ENCODE assay signal across 21 cellular contexts in the genomic region with DNA sequence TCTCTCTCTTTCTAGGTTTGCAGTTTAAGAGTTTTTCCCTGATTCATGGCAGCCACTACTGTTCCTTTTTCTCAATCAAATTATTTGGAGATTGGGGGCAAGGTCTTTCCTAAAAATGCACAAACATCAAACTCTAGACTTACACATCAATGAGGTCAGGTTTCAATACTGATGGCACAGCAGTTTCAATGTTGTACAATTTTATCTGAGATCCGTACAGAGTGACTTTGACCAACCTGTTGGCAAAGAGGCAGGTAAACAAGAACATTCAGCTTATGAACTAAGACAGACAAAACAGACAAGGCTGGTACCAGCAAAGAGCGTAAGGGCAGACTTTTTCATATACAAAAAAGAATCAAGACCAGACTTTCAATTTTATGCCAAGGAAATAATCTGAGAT. TPM values are rescaled to one million over a fixed set of nuclear protein-coding genes. Genes with fewer than 3 reads are reported as not detected.
A peak's percentile ranks its signal among the peaks of the same experiment; 100 is the strongest.
DNase-seq lines count a peak whose midpoint lies in the region; ATAC-seq lines count a peak whose summit lies in the region.
"Had no signal": no experiment of that assay in that cellular context is flagged by ENCODE, and none has a peak within 500 bp of the region (broad histone marks: within the 10 kb centered on the region; RNA-seq: fewer than 3 reads in every experiment).

No MANE protein-coding gene starts in this region.

- H3K27me3 Mint-ChIP-seq in activated T-cell treated with anti-CD3 and anti-CD28 coated beads, Interleukin-2, amount 50 U/mL, for 24 hours: no peaks in the 10 kb centered on the region
- no peaks in the 10 kb centered on the region for H3K27me3 Mint-ChIP-seq in CD8-positive, alpha-beta memory T cell
- no peaks in the 10 kb centered on the region for H3K27me3 Mint-ChIP-seq in effector memory CD8-positive, alpha-beta T cell

- H3K36me3 ChIP-seq in CD8-positive, alpha-beta memory T cell (ENCODE audit: insufficient read depth, low read length): peaks cover 76% of the 10 kb centered on the region

- H3K4me1 Mint-ChIP-seq in activated T-cell treated with anti-CD3 and anti-CD28 coated beads, Interleukin-2, amount 50 U/mL, for 24 hours (ENCODE audit: low read depth): no peaks in the 10 kb centered on the region
- H3K4me1 Mint-ChIP-seq in CD8-positive, alpha-beta memory T cell: peaks cover under 1 to 3% (median under 1%) of the 10 kb centered on the region in 3 donors
- peaks cover under 1 to 1% of the 10 kb centered on the region in 2 donors for H3K4me1 Mint-ChIP-seq in effector memory CD8-positive, alpha-beta T cell (ENCODE audit: low read depth in 2 of 2)
- H3K4me1 Mint-ChIP-seq in stimulated activated effector memory CD8-positive, alpha-beta T cell treated with anti-CD3 and anti-CD28 coated beads, Interleukin-12 subunit alpha, Interleukin-12 subunit beta, amount 100 ng/mL, for 72 hours: peaks cover 3% of the 10 kb centered on the region
- H3K4me1 Mint-ChIP-seq: CD14-positive monocyte had no signal

- no peak overlapping the region for H3K4me3 Mint-ChIP-seq in activated T-cell treated with anti-CD3 and anti-CD28 coated beads, Interleukin-2, amount 50 U/mL, for 24 hours
- no peak overlapping the region for H3K4me3 Mint-ChIP-seq in CD8-positive, alpha-beta memory T cell
- H3K4me3 Mint-ChIP-seq in effector memory CD8-positive, alpha-beta T cell: no peak overlapping the region
- H3K4me3 Mint-ChIP-seq in stimulated activated effector memory CD8-positive, alpha-beta T cell treated with anti-CD3 and anti-CD28 coated beads, Interleukin-12 subunit alpha, Interleukin-12 subunit beta, amount 100 ng/mL, for 72 hours: no peak overlapping the region
- H3K4me3 Mint-ChIP-seq: CD14-positive monocyte had no signal

- POLR2A ChIA-PET in CD8-positive, alpha-beta memory T cell (lab: Charles Lee): no interaction called here

- CTCF ChIA-PET in CD8-positive, alpha-beta memory T cell (lab: Charles Lee): no interaction called here

- DNase-seq in activated T-cell treated with anti-CD3 and anti-CD28 coated beads, Interleukin-2, amount 50 U/mL, for 24 hours: no peak
- DNase-seq in activated T-cell treated with anti-CD3 and anti-CD28 coated beads, Interleukin-2, amount 50 U/mL, for 48 hours: no peak
- DNase-seq in CD8-positive, alpha-beta memory T cell: no peak
- DNase-seq in effector memory CD8-positive, alpha-beta T cell: no peak
- no peak for DNase-seq in stimulated activated effector memory CD8-positive, alpha-beta T cell treated with anti-CD3 and anti-CD28 coated beads, Interleukin-12 subunit alpha, Interleukin-12 subunit beta, amount 100 ng/mL, for 72 hours (ENCODE audit: low spot score in 2 of 2)
- DNase-seq in NCI-H146 treated with DMSO at 0.1 percent for 48 hours (lab: John Stamatoyannopoulos, UW; ENCODE audit: unreplicated experiment) (no peak), iPS-NIHi11 (ENCODE audit: low spot score) (no peak)
- DNase-seq: DMS79 treated with DMSO at 0.1 percent for 48 hours; GDM1; GM23248; MV-4-11; NCI-H1436; NCI-H226; NCI-H526; NK-92 treated with Interleukin-12 subunit alpha and Interleukin-12 subunit beta, amount 100 ng/mL, for 24 hours; OCI-M1 had no signal

- no peak for ATAC-seq in effector memory CD8-positive, alpha-beta T cell (replicated peaks)
- no peak for ATAC-seq in stimulated activated effector memory CD8-positive, alpha-beta T cell treated with anti-CD3 and anti-CD28 coated beads, Interleukin-12 subunit alpha, Interleukin-12 subunit beta, amount 100 ng/mL, for 72 hours
- ATAC-seq: A549, HCT116 had no signal

- no peaks in the 10 kb centered on the region for H3K9me3 Mint-ChIP-seq in activated T-cell treated with anti-CD3 and anti-CD28 coated beads, Interleukin-2, amount 50 U/mL, for 24 hours
- no peaks in the 10 kb centered on the region for H3K9me3 Mint-ChIP-seq in CD8-positive, alpha-beta memory T cell
- no peaks in the 10 kb centered on the region for H3K9me3 Mint-ChIP-seq in effector memory CD8-positive, alpha-beta T cell
- no peaks in the 10 kb centered on the region for H3K9me3 Mint-ChIP-seq in stimulated activated effector memory CD8-positive, alpha-beta T cell treated with anti-CD3 and anti-CD28 coated beads, Interleukin-12 subunit alpha, Interleukin-12 subunit beta, amount 100 ng/mL, for 72 hours
- H3K9me3 Mint-ChIP-seq: CD14-positive monocyte had no signal

- no peaks in the 10 kb centered on the region for H3K27me3 ChIP-seq in CD8-positive, alpha-beta memory T cell (ENCODE audit: insufficient read depth, low read length, poor library complexity, severe bottlenecking)

- H3K4me1 ChIP-seq in CD8-positive, alpha-beta memory T cell (ENCODE audit: insufficient read depth, low read length): no peaks in the 10 kb centered on the region
- H3K4me1 ChIP-seq: A549 had no signal

- no peak overlapping the region for H3K27ac ChIP-seq in CD8-positive, alpha-beta memory T cell (ENCODE audit: low read depth, low read length)
- H3K27ac ChIP-seq: A549, GM23248, RWPE1 had no signal

- no peak overlapping the region for H3K4me3 ChIP-seq in CD8-positive, alpha-beta memory T cell (ENCODE audit: low read length)
- H3K4me3 ChIP-seq: A549, GM23248 had no signal

- H3K27ac Mint-ChIP-seq in activated T-cell treated with anti-CD3 and anti-CD28 coated beads, Interleukin-2, amount 50 U/mL, for 24 hours: peak overlapping the region; percentile 31
- peak overlapping the region in 6 of 8 donors; percentile 10 to 79 (median 54) for H3K27ac Mint-ChIP-seq in CD8-positive, alpha-beta memory T cell
- peak overlapping the region; percentile 30 to 69 for H3K27ac Mint-ChIP-seq in effector memory CD8-positive, alpha-beta T cell
- peak overlapping the region; percentile 53 for H3K27ac Mint-ChIP-seq in stimulated activated effector memory CD8-positive, alpha-beta T cell treated with anti-CD3 and anti-CD28 coated beads, Interleukin-12 subunit alpha, Interleukin-12 subunit beta, amount 100 ng/mL, for 72 hours

- H3K36me3 Mint-ChIP-seq in activated T-cell treated with anti-CD3 and anti-CD28 coated beads, Interleukin-2, amount 50 U/mL, for 24 hours (ENCODE audit: low read depth): peaks cover 97% of the 10 kb centered on the region
- peaks cover 11 to 95% (median 20%) of the 10 kb centered on the region in 3 donors for H3K36me3 Mint-ChIP-seq in CD8-positive, alpha-beta memory T cell
- H3K36me3 Mint-ChIP-seq in effector memory CD8-positive, alpha-beta T cell (ENCODE audit: insufficient read depth): peaks cover 78% of the 10 kb centered on the region
- peaks cover 99% of the 10 kb centered on the region for H3K36me3 Mint-ChIP-seq in stimulated activated effector memory CD8-positive, alpha-beta T cell treated with anti-CD3 and anti-CD28 coated beads, Interleukin-12 subunit alpha, Interleukin-12 subunit beta, amount 100 ng/mL, for 72 hours

- no peaks in the 10 kb centered on the region for H3K9me3 ChIP-seq in CD8-positive, alpha-beta memory T cell (ENCODE audit: low read length)
- H3K9me3 ChIP-seq: A549 had no signal

RNA-seq across cellular contexts. Expression of a gene that starts 58.0 kb away (rescaled TPM):
- under 1 TPM in 1 of 2 experiments, not detected in 1; 0.18 TPM for total RNA-seq in CD8-positive, alpha-beta memory T cell
- polyA plus RNA-seq in CD8-positive, alpha-beta memory T cell: not detected
- total RNA-seq: GM23248, HT1080 had no signal
- polyA plus RNA-seq: A549, CD14-positive monocyte, GM23248 had no signal
